ENCODE assay signal across 25 cellular contexts in genomic region chr22:26905076-26905475, GRCh38.
A peak's percentile ranks its signal among the peaks of the same experiment; 100 is the strongest.
DNase-seq lines count a peak whose midpoint lies in the region; ATAC-seq and TF ChIP-seq lines count a peak whose summit lies in the region.
"Had no signal": no experiment of that assay in that cellular context is flagged by ENCODE, and none has a peak within 500 bp of the region (broad histone marks: within the 10 kb centered on the region; RNA-seq: fewer than 3 reads in every experiment).

No MANE protein-coding gene starts in this region.

- H3K79me2 ChIP-seq in GM23338 (replicated peaks; ENCODE audit: insufficient read depth), result no peaks in the 10 kb centered on the region

- H3K27me3 Mint-ChIP-seq in GM23338 (ENCODE audit: insufficient read depth, low read depth, poor library complexity) (peaks cover 14% of the 10 kb centered on the region), brain (peaks cover 14% of the 10 kb centered on the region), immature natural killer cell (ENCODE audit: low read depth in 3 of 3) (peaks cover 1 to 11% (median 1%) of the 10 kb centered on the region in 3 donors)

- H3K36me3 Mint-ChIP-seq in GM23338 (ENCODE audit: low read depth) (no peaks in the 10 kb centered on the region), brain (no peaks in the 10 kb centered on the region), immature natural killer cell (peaks cover 0 to 17% (median 15%) of the 10 kb centered on the region in 3 donors)
- H3K36me3 Mint-ChIP-seq: CD14-positive monocyte had no signal

- H3K27ac ChIP-seq in GM23338 (ENCODE audit: low read depth), result no peak overlapping the region
- no peak overlapping the region for H3K27ac ChIP-seq in HEK293 (ENCODE audit: extremely low read depth, low read depth, low read length)
- H3K27ac ChIP-seq: A549; BLaER1 treated with 17β-estradiol and CSF1 and Interleukin-3, amounts not matched to agents 10 nM and 100 nM had no signal

- TF ChIP-seq CTCF in GM23338 (conservative IDR thresholded peaks at IDR 0.05; ENCODE audit: low read depth in 2 of 2), result no peak
- no peak for TF ChIP-seq CTCF in HEK293 (tag by site-specific recombination; IDR thresholded peaks at IDR 0.05)
- TF ChIP-seq CTCF in brain (conservative IDR thresholded peaks at IDR 0.05), result no peak

- H3K4me3 ChIP-seq in GM23338 (peak overlapping the region; percentile 39), HEK293 (ENCODE audit: low read depth, low read length) (no peak overlapping the region)
- H3K4me3 ChIP-seq: A549; BLaER1 treated with 17β-estradiol and CSF1 and Interleukin-3, amounts not matched to agents 10 nM and 100 nM; GM12878 had no signal

- no peaks in the 10 kb centered on the region for H3K9me2 ChIP-seq in GM23338 (ENCODE audit: insufficient read depth)

- H3K4me3 Mint-ChIP-seq in GM23338 (no peak overlapping the region; the same call in 2 of the 3 replicates), brain (no peak overlapping the region), immature natural killer cell (no peak overlapping the region)
- H3K4me3 Mint-ChIP-seq: CD4-positive, alpha-beta T cell; CD8-positive, alpha-beta memory T cell; HFFc6 had no signal

- H3K27ac Mint-ChIP-seq in GM23338, result no peak overlapping the region
- peak overlapping the region in 3 of 5 experiments; percentile 55 to 88 (median 70) for H3K27ac Mint-ChIP-seq in brain
- peak overlapping the region in 4 of 6 donors; percentile 50 to 86 (median 64) for H3K27ac Mint-ChIP-seq in immature natural killer cell
- H3K27ac Mint-ChIP-seq: CD14-positive monocyte; CD4-positive, alpha-beta T cell; HFFc6 had no signal

- H3K4me2 ChIP-seq in GM23338, result peak overlapping the region; percentile 95
- H3K4me2 ChIP-seq: A549; BLaER1 treated with 17β-estradiol and CSF1 and Interleukin-3, amounts not matched to agents 10 nM and 100 nM had no signal

- H3K9me3 Mint-ChIP-seq in GM23338 (no peaks in the 10 kb centered on the region), brain (peaks cover 0 to 3% (median 0%) of the 10 kb centered on the region in 5 experiments), immature natural killer cell (no peaks in the 10 kb centered on the region)
- H3K9me3 Mint-ChIP-seq: CD4-positive, alpha-beta T cell; HFFc6 had no signal

- peaks cover 15% of the 10 kb centered on the region for H3K27me3 ChIP-seq in GM23338 (ENCODE audit: insufficient read depth)
- H3K27me3 ChIP-seq: BE2C had no signal

- no peak for DNase-seq in GM23338 (ENCODE audit: low spot score)
- no peak for DNase-seq in immature natural killer cell
- DNase-seq in putamen (ENCODE audit: low spot score), result no peak
- no peak for DNase-seq in NCI-H1048 (lab: John Stamatoyannopoulos, UW)
- DNase-seq in stimulated activated CD4-positive, alpha-beta T cell treated with anti-CD3 and anti-CD28 coated beads, Interleukin-2, amount 100 ng/mL, for 24 hours, result no peak
- DNase-seq: 8988T; ACHN; AML-193; BE2C; CD4-positive, alpha-beta T cell; CD8-positive, alpha-beta memory T cell; DMS 273 treated with DMSO at 0.1 percent for 48 hours; DMS79; GDM1; GOT3; H7; HFFc6 had no signal

- no peaks in the 10 kb centered on the region for H4K20me1 ChIP-seq in GM23338 (replicated peaks; ENCODE audit: insufficient read depth)

- peaks cover 54% of the 10 kb centered on the region for H3K4me1 Mint-ChIP-seq in GM23338
- peaks cover 59% of the 10 kb centered on the region for H3K4me1 Mint-ChIP-seq in brain
- H3K4me1 Mint-ChIP-seq in immature natural killer cell, result peaks cover 20 to 22% of the 10 kb centered on the region in 2 donors

- POLR2A ChIA-PET in HEK293 (lab: Yijun Ruan, JAX), result no interaction called here

- H3F3A ChIP-seq in GM23338 (replicated peaks; ENCODE audit: low read depth), result peaks cover 3% of the 10 kb centered on the region; the same call in 1 of the 2 replicates

- ATAC-seq in GM23338 (no peak), GM21723 (IDR thresholded peaks at IDR 0.05; ENCODE audit: unreplicated experiment) (no peak)
- ATAC-seq: A549, GM12878, HCT116 had no signal

- peaks cover 41% of the 10 kb centered on the region for H3K4me1 ChIP-seq in GM23338 (ENCODE audit: insufficient read depth)
- H3K4me1 ChIP-seq in HEK293 (ENCODE audit: control insufficient read depth, insufficient read depth, low read length), result no peaks in the 10 kb centered on the region
- H3K4me1 ChIP-seq: BE2C had no signal

- CTCF ChIA-PET in HEK293 (lab: Yijun Ruan, JAX), result interaction anchor here (0.6 to 1.1 kb wide), 2 partner anchors 14 to 1109 kb away, joined by 4 read pairs; no protein-coding TSS in a partner anchor

- no peaks in the 10 kb centered on the region for H3K9me3 ChIP-seq in HEK293 (ENCODE audit: control insufficient read depth, insufficient read depth, low read depth, low read length)
- H3K9me3 ChIP-seq: A549; BE2C; BLaER1 treated with 17β-estradiol and CSF1 and Interleukin-3, amounts not matched to agents 10 nM and 100 nM had no signal

- H2AFZ ChIP-seq in GM23338, result no peak overlapping the region

- H3K36me3 ChIP-seq in GM23338 (ENCODE audit: insufficient read depth) (no peaks in the 10 kb centered on the region; the same call in 1 of the 2 replicates), HEK293 (ENCODE audit: control insufficient read depth in 2 of 2, insufficient read depth in 1 of 2, low read length in 2 of 2) (no peaks in the 10 kb centered on the region; a peak in 1 of 3 replicates)
- H3K36me3 ChIP-seq: BE2C; BLaER1 treated with 17β-estradiol and CSF1 and Interleukin-3, amounts not matched to agents 10 nM and 100 nM had no signal

TF ChIP-seq in GM23338, 12 proteins besides CTCF, POLR2A, EP300 and RAD21 (continues in another document):
- TF ChIP-seq ZNF114 (CRISPR knock-in tag; IDR thresholded peaks at IDR 0.05) (no peak), CREB1 (CRISPR knock-in tag; IDR thresholded peaks at IDR 0.05; ENCODE audit: low read depth) (no peak), JUNB (IDR thresholded peaks at IDR 0.05; ENCODE audit: unreplicated experiment) (no peak), STAT1 (IDR thresholded peaks at IDR 0.05; ENCODE audit: unreplicated experiment) (no peak), POLR2AphosphoS5 (IDR thresholded peaks at IDR 0.05; ENCODE audit: low read depth) (no peak), ETS1 (IDR thresholded peaks at IDR 0.05) (no peak), NANOG (IDR thresholded peaks at IDR 0.05; ENCODE audit: borderline replicate concordance) (no peak)

TF ChIP-seq in HEK293, 187 proteins besides CTCF, POLR2A, EP300 and RAD21:
- no peak for TF ChIP-seq ZNF426 (tag by site-specific recombination; IDR thresholded peaks at IDR 0.05)
- TF ChIP-seq PRDM1 (tag by site-specific recombination; IDR thresholded peaks at IDR 0.05), result peak; percentile 92
- no peak for TF ChIP-seq ZNF16 (tag by site-specific recombination; IDR thresholded peaks at IDR 0.05; ENCODE audit: low read depth)
- no peak for TF ChIP-seq ZSCAN23 (tag by site-specific recombination; IDR thresholded peaks at IDR 0.05)
- no peak for TF ChIP-seq ZNF645 (tag by site-specific recombination; IDR thresholded peaks at IDR 0.05)
- TF ChIP-seq ZNF48 (tag by site-specific recombination; IDR thresholded peaks at IDR 0.05), result no peak
TF ChIP-seq in HEK293: peak in this region for 1.
